15 cellular contexts compared by ENCODE assay signal in the genomic region with DNA sequence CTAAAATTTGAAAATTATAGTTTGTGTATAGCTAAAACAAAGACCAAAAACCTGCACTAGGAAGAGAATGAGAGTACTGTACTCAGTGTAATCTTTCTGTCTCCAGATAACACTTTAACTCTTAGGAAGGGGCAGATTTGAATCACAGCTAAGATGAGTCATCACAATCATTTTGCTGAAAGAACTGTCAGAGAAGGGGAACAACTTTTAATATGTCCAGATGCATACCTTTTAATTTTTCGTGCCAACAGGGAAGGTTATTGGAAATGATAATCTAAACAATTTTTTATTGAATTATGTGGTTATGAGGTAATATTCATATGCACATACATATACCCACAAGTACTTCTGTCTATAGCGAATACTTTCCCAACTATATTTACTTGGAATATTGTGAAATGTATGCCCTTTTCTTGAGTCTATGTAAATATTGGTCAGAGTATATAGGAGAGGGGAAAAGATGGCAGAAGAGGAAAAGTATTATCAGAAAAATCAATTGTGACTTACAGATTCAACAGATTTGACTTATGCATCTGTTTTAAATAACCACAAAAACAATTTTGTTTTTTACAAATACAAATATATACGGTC. TPM values are rescaled to one million over a fixed set of nuclear protein-coding genes. Genes with fewer than 3 reads are reported as not detected.
DNase-seq lines count a peak whose midpoint lies in the region; ATAC-seq, FAIRE-seq and TF ChIP-seq lines count a peak whose summit lies in the region.
"Had no signal": no experiment of that assay in that cellular context is flagged by ENCODE, and none has a peak within 500 bp of the region (broad histone marks: within the 10 kb centered on the region; RNA-seq: fewer than 3 reads in every experiment).

No MANE protein-coding gene starts in this region.

- no peaks in the 10 kb centered on the region for H3K9me3 Mint-ChIP-seq in MCF 10A (ENCODE audit: unreplicated experiment)
- H3K9me3 Mint-ChIP-seq in stimulated activated memory B cell treated with anti-CD40 and anti-IgM and Interleukin-4, amounts not matched to agents 10 μg/mL and 1 μg/mL and 100 μg/mL, for 72 hours, result no peaks in the 10 kb centered on the region

- intact Hi-C loops in MCF 10A (cut with micrococcal nuclease), result loop anchor here (5.0 kb wide), 1 partner anchor 41 kb away; no protein-coding TSS in a partner anchor
- intact Hi-C loops in breast epithelium (cut with DNase I; ENCODE audit: low total_unique reads), result no loop called here

- TF ChIP-seq CTCF in MCF 10A (IDR thresholded peaks at IDR 0.05; ENCODE audit: unreplicated experiment) (no peak), breast epithelium (IDR thresholded peaks at IDR 0.05) (no peak), bronchial epithelial cell (IDR thresholded peaks at IDR 0.05; ENCODE audit: insufficient read depth, low read length, severe bottlenecking) (no peak)

- H3K36me3 ChIP-seq in breast epithelium, result no peaks in the 10 kb centered on the region
- H3K36me3 ChIP-seq in bronchial epithelial cell (ENCODE audit: control insufficient read depth, insufficient read depth, low read length), result no peaks in the 10 kb centered on the region
- H3K36me3 ChIP-seq in H7 (replicated peaks; ENCODE audit: control insufficient read depth, insufficient read depth, low read length), result no peaks in the 10 kb centered on the region
- H3K36me3 ChIP-seq: lower lobe of right lung, spleen, thyroid gland had no signal

- POLR2A ChIA-PET in MCF 10A (lab: Yijun Ruan, JAX), result interaction anchor here (0.6 kb wide), 1 partner anchor 44 kb away, joined by 3 read pairs; no protein-coding TSS in a partner anchor

- H3K4me3 ChIP-seq in breast epithelium (no peak overlapping the region), bronchial epithelial cell (ENCODE audit: low read depth, low read length) (no peak overlapping the region), H7 (ENCODE audit: insufficient read depth, low read depth, low read length) (no peak overlapping the region)
- H3K4me3 ChIP-seq: lower lobe of right lung, spleen, thyroid gland had no signal

- peak overlapping the region; percentile 24 for H3K27ac Mint-ChIP-seq in MCF 10A (ENCODE audit: low read depth, unreplicated experiment)
- no peak overlapping the region for H3K27ac Mint-ChIP-seq in stimulated activated memory B cell treated with anti-CD40 and anti-IgM and Interleukin-4, amounts not matched to agents 10 μg/mL and 1 μg/mL and 100 μg/mL, for 72 hours
- H3K27ac Mint-ChIP-seq: effector memory CD8-positive, alpha-beta T cell had no signal

- H3K4me3 Mint-ChIP-seq in MCF 10A (ENCODE audit: unreplicated experiment), result no peak overlapping the region
- H3K4me3 Mint-ChIP-seq in stimulated activated memory B cell treated with anti-CD40 and anti-IgM and Interleukin-4, amounts not matched to agents 10 μg/mL and 1 μg/mL and 100 μg/mL, for 72 hours, result no peak overlapping the region
- H3K4me3 Mint-ChIP-seq: effector memory CD8-positive, alpha-beta T cell had no signal

- no TSS peak for BruUV-seq in MCF 10A (replicated peaks; lab: Mats Ljungman, UMichigan)

- H3K4me1 ChIP-seq in breast epithelium, result no peaks in the 10 kb centered on the region
- H3K4me1 ChIP-seq: lower lobe of right lung, spleen had no signal

- no peak overlapping the region for H3K27ac ChIP-seq in breast epithelium
- H3K27ac ChIP-seq: lower lobe of right lung, spleen, thyroid gland had no signal

- no peaks in the 10 kb centered on the region for H3K36me3 Mint-ChIP-seq in MCF 10A (ENCODE audit: insufficient read depth, unreplicated experiment)
- H3K36me3 Mint-ChIP-seq in stimulated activated memory B cell treated with anti-CD40 and anti-IgM and Interleukin-4, amounts not matched to agents 10 μg/mL and 1 μg/mL and 100 μg/mL, for 72 hours, result no peaks in the 10 kb centered on the region

- no peak for FAIRE-seq in bronchial epithelial cell (lab: Jason Lieb, UNC)

- DNase-seq in MCF 10A (ENCODE audit: unreplicated experiment) (peak; percentile 47), breast epithelium (ENCODE audit: low spot score in 2 of 2) (no peak), HT-29 (ENCODE audit: low spot score) (peak; percentile 63), bronchial epithelial cell (ENCODE audit: low read depth) (peak; percentile 79), H7 (no peak), NCI-H1436 treated with DMSO at 0.1 percent for 48 hours (lab: John Stamatoyannopoulos, UW) (no peak)
- no peak for DNase-seq in stimulated activated CD4-positive, alpha-beta T cell treated with anti-CD3 and anti-CD28 coated beads, Interleukin-1b, Interleukin-23, amount 100 ng/mL, for 48 hours
- DNase-seq: activated CD4-positive, CD25-positive, alpha-beta regulatory T cell treated with anti-CD3 and anti-CD28 coated beads, Interleukin-2, amount 50 U/mL, for 72 hours; activated T-cell treated with anti-CD3 and anti-CD28 coated beads, Interleukin-2, amount 50 U/mL, for 48 hours; effector memory CD8-positive, alpha-beta T cell; lower lobe of right lung; NCI-H1048; spleen; thyroid gland had no signal

- H3K4me1 Mint-ChIP-seq in MCF 10A (ENCODE audit: insufficient read depth, unreplicated experiment), result peaks cover 26% of the 10 kb centered on the region
- no peaks in the 10 kb centered on the region for H3K4me1 Mint-ChIP-seq in stimulated activated memory B cell treated with anti-CD40 and anti-IgM and Interleukin-4, amounts not matched to agents 10 μg/mL and 1 μg/mL and 100 μg/mL, for 72 hours

- CTCF ChIA-PET in MCF 10A (lab: Yijun Ruan, JAX), result interaction anchor here (0.6 kb wide), 1 partner anchor 47 kb away, joined by 3 read pairs; no protein-coding TSS in a partner anchor

- TF ChIP-seq POLR2A in breast epithelium (IDR thresholded peaks at IDR 0.05), result no peak

- ATAC-seq in stimulated activated memory B cell treated with anti-CD40 and anti-IgM and Interleukin-4, amounts not matched to agents 10 μg/mL and 1 μg/mL and 100 μg/mL, for 72 hours, result no peak
- ATAC-seq: effector memory CD8-positive, alpha-beta T cell; lower lobe of right lung had no signal

- no peaks in the 10 kb centered on the region for H3K27me3 Mint-ChIP-seq in MCF 10A (ENCODE audit: insufficient read depth, unreplicated experiment)
- no peaks in the 10 kb centered on the region for H3K27me3 Mint-ChIP-seq in stimulated activated memory B cell treated with anti-CD40 and anti-IgM and Interleukin-4, amounts not matched to agents 10 μg/mL and 1 μg/mL and 100 μg/mL, for 72 hours
- H3K27me3 Mint-ChIP-seq: effector memory CD8-positive, alpha-beta T cell had no signal

- no peaks in the 10 kb centered on the region for H3K9me3 ChIP-seq in breast epithelium
- H3K9me3 ChIP-seq: lower lobe of right lung, spleen, thyroid gland had no signal

- H3K27me3 ChIP-seq in breast epithelium, result no peaks in the 10 kb centered on the region
- no peaks in the 10 kb centered on the region for H3K27me3 ChIP-seq in bronchial epithelial cell (ENCODE audit: control insufficient read depth, insufficient read depth, low read length)
- H3K27me3 ChIP-seq in H7 (ENCODE audit: control insufficient read depth, insufficient read depth, low read length), result no peaks in the 10 kb centered on the region
- H3K27me3 ChIP-seq: spleen, thyroid gland had no signal

RNA-seq across cellular contexts. Expression of gene MUC15, which starts 51.1 kb away (rescaled TPM):
- total RNA-seq in MCF 10A (2022) (not detected in 2 replicates), breast epithelium (10 to 100 TPM in 1 of 3 donors, 1 to 10 TPM in 1, not detected in 1; 6.6 to 61.2 TPM), bronchial epithelial cell (0.53 and 7.3 TPM in 2 replicates)
- total RNA-seq in HT-29 (2014; rRNA removed; shearing (Covaris generic)), result 0.28 TPM in 1 of 2 replicates, not detected in the other
- not detected in 2 replicates for total RNA-seq in H7 (2014; rRNA removed; shearing (Covaris generic))
- total RNA-seq: spleen had no signal

Comparison
In these comparisons a context has a peak if more than half of its experiments do, and no peak if none do; other contexts are left out.
1. DNase-seq: peak in MCF 10A (single experiment), HT-29 (single experiment) and bronchial epithelial cell (single experiment); none in breast epithelium (0 of 2), H7 (single experiment), NCI-H1436 treated with DMSO at 0.1 percent for 48 hours (single experiment) and stimulated activated CD4-positive, alpha-beta T cell treated with anti-CD3 and anti-CD28 coated beads, Interleukin-1b, Interleukin-23, amount 100 ng/mL, for 48 hours (single experiment).